ENCODE assay signal across 1 cellular context in genomic region chr1:246583448-246584185, GRCh38.
TF ChIP-seq lines count a peak whose summit lies in the region.

No MANE protein-coding gene starts in this region.

TF ChIP-seq in HepG2, 621 proteins besides CTCF, POLR2A, EP300 and RAD21 (continued from another document and continues in another):
- no peak for TF ChIP-seq E2F1 (CRISPR knock-in tag; IDR thresholded peaks at IDR 0.05)
- no peak for TF ChIP-seq ZNF441 (CRISPR knock-in tag; IDR thresholded peaks at IDR 0.05; ENCODE audit: borderline replicate concordance)
- TF ChIP-seq ZSCAN9 (CRISPR knock-in tag; IDR thresholded peaks at IDR 0.05; ENCODE audit: borderline replicate concordance): peak; percentile 80; the same call in 1 of the 2 replicates
- TF ChIP-seq CERS6 (CRISPR knock-in tag; IDR thresholded peaks at IDR 0.05): no peak
- TF ChIP-seq ZNF264 (CRISPR knock-in tag; IDR thresholded peaks at IDR 0.05): peak; percentile 79; the same call in 1 of the 2 replicates
- TF ChIP-seq IRF1 (CRISPR knock-in tag; IDR thresholded peaks at IDR 0.05; ENCODE audit: low read depth): no peak
- TF ChIP-seq JUND (CRISPR knock-in tag; IDR thresholded peaks at IDR 0.05): no peak
- peak; percentile 74 for TF ChIP-seq HOXA3 (CRISPR knock-in tag; IDR thresholded peaks at IDR 0.05)
- TF ChIP-seq, protein P1, sequence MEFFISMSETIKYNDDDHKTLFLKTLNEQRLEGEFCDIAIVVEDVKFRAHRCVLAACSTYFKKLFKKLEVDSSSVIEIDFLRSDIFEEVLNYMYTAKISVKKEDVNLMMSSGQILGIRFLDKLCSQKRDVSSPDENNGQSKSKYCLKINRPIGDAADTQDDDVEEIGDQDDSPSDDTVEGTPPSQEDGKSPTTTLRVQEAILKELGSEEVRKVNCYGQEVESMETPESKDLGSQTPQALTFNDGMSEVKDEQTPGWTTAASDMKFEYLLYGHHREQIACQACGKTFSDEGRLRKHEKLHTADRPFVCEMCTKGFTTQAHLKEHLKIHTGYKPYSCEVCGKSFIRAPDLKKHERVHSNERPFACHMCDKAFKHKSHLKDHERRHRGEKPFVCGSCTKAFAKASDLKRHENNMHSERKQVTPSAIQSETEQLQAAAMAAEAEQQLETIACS (CRISPR knock-in tag; IDR thresholded peaks at IDR 0.05): no peak
- TF ChIP-seq KAT7 (CRISPR knock-in tag; IDR thresholded peaks at IDR 0.05; ENCODE audit: borderline replicate concordance): no peak
- TF ChIP-seq NR0B2 (CRISPR knock-in tag; IDR thresholded peaks at IDR 0.05): no peak
- no peak for TF ChIP-seq ZNF674 (CRISPR knock-in tag; IDR thresholded peaks at IDR 0.05; ENCODE audit: low read depth)
- TF ChIP-seq PAWR (CRISPR knock-in tag; IDR thresholded peaks at IDR 0.05; ENCODE audit: borderline replicate concordance): no peak
- no peak for TF ChIP-seq ZSCAN20 (CRISPR knock-in tag; IDR thresholded peaks at IDR 0.05; ENCODE audit: borderline replicate concordance)
- TF ChIP-seq GATA4 (IDR thresholded peaks at IDR 0.05; ENCODE audit: borderline replicate concordance, low read depth): no peak; the same call in 1 of the 2 replicates
- no peak for TF ChIP-seq HDAC6 (IDR thresholded peaks at IDR 0.05; ENCODE audit: low read depth, low read length)
- no peak for TF ChIP-seq MATR3 (CRISPR knock-in tag; IDR thresholded peaks at IDR 0.05)
- TF ChIP-seq ZNF777 (CRISPR knock-in tag; IDR thresholded peaks at IDR 0.05): no peak
- TF ChIP-seq THAP7 (CRISPR knock-in tag; IDR thresholded peaks at IDR 0.05): no peak
- TF ChIP-seq, protein P2, sequence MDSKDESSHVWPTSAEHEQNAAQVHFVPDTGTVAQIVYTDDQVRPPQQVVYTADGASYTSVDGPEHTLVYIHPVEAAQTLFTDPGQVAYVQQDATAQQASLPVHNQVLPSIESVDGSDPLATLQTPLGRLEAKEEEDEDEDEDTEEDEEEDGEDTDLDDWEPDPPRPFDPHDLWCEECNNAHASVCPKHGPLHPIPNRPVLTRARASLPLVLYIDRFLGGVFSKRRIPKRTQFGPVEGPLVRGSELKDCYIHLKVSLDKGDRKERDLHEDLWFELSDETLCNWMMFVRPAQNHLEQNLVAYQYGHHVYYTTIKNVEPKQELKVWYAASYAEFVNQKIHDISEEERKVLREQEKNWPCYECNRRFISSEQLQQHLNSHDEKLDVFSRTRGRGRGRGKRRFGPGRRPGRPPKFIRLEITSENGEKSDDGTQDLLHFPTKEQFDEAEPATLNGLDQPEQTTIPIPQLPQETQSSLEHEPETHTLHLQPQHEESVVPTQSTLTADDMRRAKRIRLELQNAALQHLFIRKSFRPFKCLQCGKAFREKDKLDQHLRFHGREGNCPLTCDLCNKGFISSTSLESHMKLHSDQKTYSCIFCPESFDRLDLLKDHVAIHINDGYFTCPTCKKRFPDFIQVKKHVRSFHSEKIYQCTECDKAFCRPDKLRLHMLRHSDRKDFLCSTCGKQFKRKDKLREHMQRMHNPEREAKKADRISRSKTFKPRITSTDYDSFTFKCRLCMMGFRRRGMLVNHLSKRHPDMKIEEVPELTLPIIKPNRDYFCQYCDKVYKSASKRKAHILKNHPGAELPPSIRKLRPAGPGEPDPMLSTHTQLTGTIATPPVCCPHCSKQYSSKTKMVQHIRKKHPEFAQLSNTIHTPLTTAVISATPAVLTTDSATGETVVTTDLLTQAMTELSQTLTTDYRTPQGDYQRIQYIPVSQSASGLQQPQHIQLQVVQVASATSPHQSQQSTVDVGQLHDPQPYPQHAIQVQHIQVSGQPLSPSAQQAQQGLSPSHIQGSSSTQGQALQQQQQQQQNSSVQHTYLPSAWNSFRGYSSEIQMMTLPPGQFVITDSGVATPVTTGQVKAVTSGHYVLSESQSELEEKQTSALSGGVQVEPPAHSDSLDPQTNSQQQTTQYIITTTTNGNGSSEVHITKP (CRISPR knock-in tag; IDR thresholded peaks at IDR 0.05; ENCODE audit: low read depth): no peak
- no peak; the same call in 1 of the 2 replicates for TF ChIP-seq ZNF788 (CRISPR knock-in tag; IDR thresholded peaks at IDR 0.05; ENCODE audit: borderline replicate concordance)
- TF ChIP-seq ZNF367 (CRISPR knock-in tag; IDR thresholded peaks at IDR 0.05; ENCODE audit: borderline replicate concordance): peak; percentile 73; the same call in 1 of the 2 replicates
- TF ChIP-seq, protein P3, sequence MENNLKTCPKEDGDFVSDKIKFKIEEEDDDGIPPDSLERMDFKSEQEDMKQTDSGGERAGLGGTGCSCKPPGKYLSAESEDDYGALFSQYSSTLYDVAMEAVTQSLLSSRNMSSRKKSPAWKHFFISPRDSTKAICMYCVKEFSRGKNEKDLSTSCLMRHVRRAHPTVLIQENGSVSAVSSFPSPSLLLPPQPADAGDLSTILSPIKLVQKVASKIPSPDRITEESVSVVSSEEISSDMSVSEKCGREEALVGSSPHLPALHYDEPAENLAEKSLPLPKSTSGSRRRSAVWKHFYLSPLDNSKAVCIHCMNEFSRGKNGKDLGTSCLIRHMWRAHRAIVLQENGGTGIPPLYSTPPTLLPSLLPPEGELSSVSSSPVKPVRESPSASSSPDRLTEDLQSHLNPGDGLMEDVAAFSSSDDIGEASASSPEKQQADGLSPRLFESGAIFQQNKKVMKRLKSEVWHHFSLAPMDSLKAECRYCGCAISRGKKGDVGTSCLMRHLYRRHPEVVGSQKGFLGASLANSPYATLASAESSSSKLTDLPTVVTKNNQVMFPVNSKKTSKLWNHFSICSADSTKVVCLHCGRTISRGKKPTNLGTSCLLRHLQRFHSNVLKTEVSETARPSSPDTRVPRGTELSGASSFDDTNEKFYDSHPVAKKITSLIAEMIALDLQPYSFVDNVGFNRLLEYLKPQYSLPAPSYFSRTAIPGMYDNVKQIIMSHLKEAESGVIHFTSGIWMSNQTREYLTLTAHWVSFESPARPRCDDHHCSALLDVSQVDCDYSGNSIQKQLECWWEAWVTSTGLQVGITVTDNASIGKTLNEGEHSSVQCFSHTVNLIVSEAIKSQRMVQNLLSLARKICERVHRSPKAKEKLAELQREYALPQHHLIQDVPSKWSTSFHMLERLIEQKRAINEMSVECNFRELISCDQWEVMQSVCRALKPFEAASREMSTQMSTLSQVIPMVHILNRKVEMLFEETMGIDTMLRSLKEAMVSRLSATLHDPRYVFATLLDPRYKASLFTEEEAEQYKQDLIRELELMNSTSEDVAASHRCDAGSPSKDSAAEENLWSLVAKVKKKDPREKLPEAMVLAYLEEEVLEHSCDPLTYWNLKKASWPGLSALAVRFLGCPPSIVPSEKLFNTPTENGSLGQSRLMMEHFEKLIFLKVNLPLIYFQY (CRISPR knock-in tag; IDR thresholded peaks at IDR 0.05; ENCODE audit: borderline replicate concordance): no peak
- TF ChIP-seq ZMAT3 (CRISPR knock-in tag; conservative IDR thresholded peaks at IDR 0.05): no peak
- TF ChIP-seq, protein P4, sequence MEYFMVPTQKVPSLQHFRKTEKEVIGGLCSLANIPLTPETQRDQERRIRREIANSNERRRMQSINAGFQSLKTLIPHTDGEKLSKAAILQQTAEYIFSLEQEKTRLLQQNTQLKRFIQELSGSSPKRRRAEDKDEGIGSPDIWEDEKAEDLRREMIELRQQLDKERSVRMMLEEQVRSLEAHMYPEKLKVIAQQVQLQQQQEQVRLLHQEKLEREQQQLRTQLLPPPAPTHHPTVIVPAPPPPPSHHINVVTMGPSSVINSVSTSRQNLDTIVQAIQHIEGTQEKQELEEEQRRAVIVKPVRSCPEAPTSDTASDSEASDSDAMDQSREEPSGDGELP (IDR thresholded peaks at IDR 0.05; ENCODE audit: borderline replicate concordance, low read depth): peak; percentile 69
- no peak for TF ChIP-seq RFX3 (CRISPR knock-in tag; IDR thresholded peaks at IDR 0.05)
- TF ChIP-seq, protein P5, sequence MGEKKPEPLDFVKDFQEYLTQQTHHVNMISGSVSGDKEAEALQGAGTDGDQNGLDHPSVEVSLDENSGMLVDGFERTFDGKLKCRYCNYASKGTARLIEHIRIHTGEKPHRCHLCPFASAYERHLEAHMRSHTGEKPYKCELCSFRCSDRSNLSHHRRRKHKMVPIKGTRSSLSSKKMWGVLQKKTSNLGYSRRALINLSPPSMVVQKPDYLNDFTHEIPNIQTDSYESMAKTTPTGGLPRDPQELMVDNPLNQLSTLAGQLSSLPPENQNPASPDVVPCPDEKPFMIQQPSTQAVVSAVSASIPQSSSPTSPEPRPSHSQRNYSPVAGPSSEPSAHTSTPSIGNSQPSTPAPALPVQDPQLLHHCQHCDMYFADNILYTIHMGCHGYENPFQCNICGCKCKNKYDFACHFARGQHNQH (CRISPR knock-in tag; IDR thresholded peaks at IDR 0.05): peak; percentile 84
- TF ChIP-seq, protein P6, sequence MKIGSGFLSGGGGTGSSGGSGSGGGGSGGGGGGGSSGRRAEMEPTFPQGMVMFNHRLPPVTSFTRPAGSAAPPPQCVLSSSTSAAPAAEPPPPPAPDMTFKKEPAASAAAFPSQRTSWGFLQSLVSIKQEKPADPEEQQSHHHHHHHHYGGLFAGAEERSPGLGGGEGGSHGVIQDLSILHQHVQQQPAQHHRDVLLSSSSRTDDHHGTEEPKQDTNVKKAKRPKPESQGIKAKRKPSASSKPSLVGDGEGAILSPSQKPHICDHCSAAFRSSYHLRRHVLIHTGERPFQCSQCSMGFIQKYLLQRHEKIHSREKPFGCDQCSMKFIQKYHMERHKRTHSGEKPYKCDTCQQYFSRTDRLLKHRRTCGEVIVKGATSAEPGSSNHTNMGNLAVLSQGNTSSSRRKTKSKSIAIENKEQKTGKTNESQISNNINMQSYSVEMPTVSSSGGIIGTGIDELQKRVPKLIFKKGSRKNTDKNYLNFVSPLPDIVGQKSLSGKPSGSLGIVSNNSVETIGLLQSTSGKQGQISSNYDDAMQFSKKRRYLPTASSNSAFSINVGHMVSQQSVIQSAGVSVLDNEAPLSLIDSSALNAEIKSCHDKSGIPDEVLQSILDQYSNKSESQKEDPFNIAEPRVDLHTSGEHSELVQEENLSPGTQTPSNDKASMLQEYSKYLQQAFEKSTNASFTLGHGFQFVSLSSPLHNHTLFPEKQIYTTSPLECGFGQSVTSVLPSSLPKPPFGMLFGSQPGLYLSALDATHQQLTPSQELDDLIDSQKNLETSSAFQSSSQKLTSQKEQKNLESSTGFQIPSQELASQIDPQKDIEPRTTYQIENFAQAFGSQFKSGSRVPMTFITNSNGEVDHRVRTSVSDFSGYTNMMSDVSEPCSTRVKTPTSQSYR (CRISPR knock-in tag; IDR thresholded peaks at IDR 0.05; ENCODE audit: borderline replicate concordance): peak; percentile 54; the same call in 1 of the 2 replicates
